In the genomic region with DNA sequence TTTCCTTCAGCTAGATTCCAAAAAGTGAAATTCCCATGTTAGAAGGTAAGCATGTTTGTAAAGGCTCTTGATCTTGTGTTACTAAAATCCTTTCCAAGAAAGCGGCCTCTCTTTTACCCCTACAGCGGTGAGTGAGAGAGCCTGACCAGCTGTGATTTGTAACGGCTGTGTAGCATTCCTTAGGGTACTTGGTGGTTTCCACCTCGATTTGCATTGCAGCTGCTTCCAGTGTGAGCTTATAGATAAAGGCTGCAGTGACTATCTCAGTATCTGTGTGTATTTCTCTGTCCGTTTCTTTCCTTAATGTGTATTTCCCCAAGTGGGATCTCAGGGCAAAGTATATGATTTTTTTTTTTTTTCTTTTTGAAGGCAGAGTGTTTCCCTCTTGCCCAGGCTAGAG, we compare ENCODE assay signal across 18 cellular contexts.
"Had no signal": no experiment of that assay in that cellular context is flagged by ENCODE, and none has a peak within 500 bp of the region (broad histone marks: within the 10 kb centered on the region; RNA-seq: fewer than 3 reads in every experiment).

No MANE protein-coding gene starts in this region.

- H3K27me3 ChIP-seq: cardiac muscle cell, esophagus muscularis mucosa, upper lobe of left lung had no signal

- H3K4me3 Mint-ChIP-seq: activated T-cell treated with anti-CD3 and anti-CD28 coated beads, Interleukin-2, amount 50 U/mL, for 4 hours; nephron; stimulated activated effector memory CD8-positive, alpha-beta T cell treated with anti-CD3 and anti-CD28 coated beads, Interleukin-12 subunit alpha, Interleukin-12 subunit beta, amount 100 ng/mL, for 72 hours had no signal

- H3K27ac ChIP-seq: cardiac muscle cell, esophagus muscularis mucosa, parathyroid adenoma, thoracic aorta, upper lobe of left lung had no signal

- H3K9ac ChIP-seq: parathyroid adenoma had no signal

- H3K36me3 ChIP-seq: cardiac muscle cell, upper lobe of left lung had no signal

- H3K9me3 ChIP-seq: esophagus muscularis mucosa, thoracic aorta, upper lobe of left lung had no signal

- H3K4me3 ChIP-seq: cardiac muscle cell, esophagus muscularis mucosa, thoracic aorta, upper lobe of left lung had no signal

- ATAC-seq: activated CD4-positive, CD25-positive, alpha-beta regulatory T cell treated with anti-CD3 and anti-CD28 coated beads, Interleukin-2, amount 50 U/mL, for 24 hours; activated T-cell treated with anti-CD3 and anti-CD28 coated beads, Interleukin-2, amount 50 U/mL, for 4 hours; sciatic nerve; stimulated activated effector memory CD8-positive, alpha-beta T cell treated with anti-CD3 and anti-CD28 coated beads, Interleukin-12 subunit alpha, Interleukin-12 subunit beta, amount 100 ng/mL, for 72 hours had no signal

- DNase-seq: activated CD4-positive, alpha-beta T cell treated with anti-CD3 and anti-CD28 coated beads, Interleukin-2, amount 50 U/mL, for 1 hour; activated CD8-positive, alpha-beta memory T cell treated with anti-CD3 and anti-CD28 coated beads, Interleukin-2, amount 50 U/mL, for 4 hours; activated naive CD4-positive, alpha-beta T cell treated with anti-CD3 and anti-CD28 coated beads, Interleukin-2, amount 50 U/mL, for 16 hours; activated T-cell treated with anti-CD3 and anti-CD28 coated beads, Interleukin-2, amount 50 U/mL, for 4 hours; dermis blood vessel endothelial cell; effector memory CD4-positive, alpha-beta T cell; left ventricle myocardium superior; stimulated activated CD4-positive, alpha-beta T cell treated with anti-CD3 and anti-CD28 coated beads, Interleukin-4, amount 100 ng/mL, for 24 hours; T1000; upper lobe of left lung had no signal

- H3K9me3 Mint-ChIP-seq: activated T-cell treated with anti-CD3 and anti-CD28 coated beads, Interleukin-2, amount 50 U/mL, for 4 hours; nephron; stimulated activated effector memory CD8-positive, alpha-beta T cell treated with anti-CD3 and anti-CD28 coated beads, Interleukin-12 subunit alpha, Interleukin-12 subunit beta, amount 100 ng/mL, for 72 hours had no signal

- H3K27ac Mint-ChIP-seq: nephron; stimulated activated effector memory CD8-positive, alpha-beta T cell treated with anti-CD3 and anti-CD28 coated beads, Interleukin-12 subunit alpha, Interleukin-12 subunit beta, amount 100 ng/mL, for 72 hours had no signal

- H2AFZ ChIP-seq: parathyroid adenoma had no signal

- H3K4me1 Mint-ChIP-seq: stimulated activated effector memory CD8-positive, alpha-beta T cell treated with anti-CD3 and anti-CD28 coated beads, Interleukin-12 subunit alpha, Interleukin-12 subunit beta, amount 100 ng/mL, for 72 hours had no signal
